21 cellular contexts compared by ENCODE assay signal in the genomic region with DNA sequence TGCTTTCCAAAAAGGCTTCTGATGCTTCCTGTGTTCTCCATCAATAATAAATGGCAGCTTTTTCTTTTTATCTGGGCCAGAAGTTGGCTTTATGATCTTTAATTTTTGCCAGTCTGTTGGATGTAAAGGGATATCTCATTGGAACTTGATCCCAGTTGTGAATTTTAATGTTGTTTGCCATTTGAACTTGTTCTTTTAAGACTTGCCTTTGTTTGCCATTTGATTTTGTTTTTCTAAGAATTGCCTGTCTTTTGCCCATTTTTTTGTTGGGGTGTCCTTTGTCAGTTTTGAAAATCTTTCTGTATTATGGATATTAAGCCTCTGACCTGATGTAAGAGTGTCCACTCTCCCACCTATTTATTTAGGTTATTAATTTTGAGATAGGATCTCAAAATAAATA.
"Had no signal": no experiment of that assay in that cellular context is flagged by ENCODE, and none has a peak within 500 bp of the region (broad histone marks: within the 10 kb centered on the region; RNA-seq: fewer than 3 reads in every experiment).

No MANE protein-coding gene starts in this region.

- H3K9me2 ChIP-seq: SK-N-SH had no signal

- H3K4me1 ChIP-seq: prostate gland had no signal

- H3K36me3 ChIP-seq: prostate gland, right atrium auricular region, thoracic aorta, upper lobe of right lung had no signal

- H3K4me3 Mint-ChIP-seq: activated CD4-positive, alpha-beta T cell treated with anti-CD3 and anti-CD28 coated beads, Interleukin-2, amount 10 ng/mL, durations not matched to agents 24 days and 14 days; brain; endodermal cell had no signal

- DNase-seq: activated CD4-positive, alpha-beta T cell treated with anti-CD3 and anti-CD28 coated beads, Interleukin-2, amount 10 ng/mL, durations not matched to agents 24 days and 14 days; activated CD4-positive, CD25-positive, alpha-beta regulatory T cell; activated CD8-positive, alpha-beta memory T cell treated with anti-CD3 and anti-CD28 coated beads for 24 hours; activated naive CD4-positive, alpha-beta T cell treated with Interleukin-2 at 50 U/mL for 16 hours; anterior cingulate cortex; caudate nucleus; endodermal cell; foreskin melanocyte; head of caudate nucleus; lower lobe of right lung; occipital lobe; SK-N-SH; stimulated activated CD4-positive, alpha-beta T cell treated with anti-CD3 and anti-CD28 coated beads, Interleukin-2, amount 100 ng/mL, for 24 hours; T-cell; T-helper 9 cell; upper lobe of right lung had no signal

- H3K4me2 ChIP-seq: SK-N-SH had no signal

- H3K9ac ChIP-seq: SK-N-SH had no signal

- H3K4me3 ChIP-seq: lower lobe of right lung, prostate gland, right atrium auricular region, thoracic aorta, upper lobe of right lung had no signal

- H3K9me3 Mint-ChIP-seq: activated CD4-positive, alpha-beta T cell treated with anti-CD3 and anti-CD28 coated beads, Interleukin-2, amount 10 ng/mL, durations not matched to agents 24 days and 14 days; activated T-helper 2 cell treated with anti-CD3 and anti-CD28 coated beads, Interferon-gamma antibody, Interleukin-2, Interleukin-4, amounts not matched to agents 10 μg/mL and 5 μg/mL and 100 μg/mL, durations not matched to agents 14 hours and 24 hours and 36 hours; endodermal cell; T-cell had no signal

- H3K27me3 ChIP-seq: right atrium auricular region, upper lobe of right lung had no signal

- H3K9me3 ChIP-seq: lower lobe of right lung, prostate gland, right atrium auricular region, SK-N-SH, thoracic aorta, upper lobe of right lung had no signal

- H3K27ac Mint-ChIP-seq: activated CD4-positive, alpha-beta T cell treated with anti-CD3 and anti-CD28 coated beads, Interleukin-2, amount 10 ng/mL, durations not matched to agents 24 days and 14 days; activated T-helper 2 cell treated with anti-CD3 and anti-CD28 coated beads, Interferon-gamma antibody, Interleukin-2, Interleukin-4, amounts not matched to agents 10 μg/mL and 5 μg/mL and 100 μg/mL, durations not matched to agents 14 hours and 24 hours and 36 hours had no signal

- H3K27me3 Mint-ChIP-seq: activated CD4-positive, alpha-beta T cell treated with anti-CD3 and anti-CD28 coated beads, Interleukin-2, amount 10 ng/mL, durations not matched to agents 24 days and 14 days; brain; T-cell had no signal

- H3K27ac ChIP-seq: lower lobe of right lung, prostate gland, right atrium auricular region, thoracic aorta, upper lobe of right lung had no signal

- ATAC-seq: lower lobe of right lung, T-cell, upper lobe of right lung had no signal
